In genomic region chr12:3215410-3215975, GRCh38 we compare ENCODE assay signal across 1 cellular context.
TF ChIP-seq lines count a peak whose summit lies in the region.

No MANE protein-coding gene starts in this region.

TF ChIP-seq in IMR-90, 13 proteins besides CTCF, POLR2A, EP300 and RAD21 (continued from another document):
- no peak for TF ChIP-seq ELK1 (IDR thresholded peaks at IDR 0.05; ENCODE audit: borderline replicate concordance, low read depth, low read length)
- no peak for TF ChIP-seq MXI1 (IDR thresholded peaks at IDR 0.05; ENCODE audit: borderline replicate concordance, low read depth, low read length)
- no peak for TF ChIP-seq BHLHE40 (IDR thresholded peaks at IDR 0.05; ENCODE audit: low read depth, low read length)
- TF ChIP-seq MAFK (IDR thresholded peaks at IDR 0.05; ENCODE audit: low read depth, low read length): no peak
- TF ChIP-seq MAZ (IDR thresholded peaks at IDR 0.05; ENCODE audit: borderline replicate concordance, low read depth, low read length): no peak
- no peak for TF ChIP-seq CHD1 (IDR thresholded peaks at IDR 0.05; ENCODE audit: low read depth, low read length)
- no peak for TF ChIP-seq RCOR1 (IDR thresholded peaks at IDR 0.05; ENCODE audit: insufficient replicate concordance, low read length)
- TF ChIP-seq RFX5 (IDR thresholded peaks at IDR 0.05; ENCODE audit: low read depth, low read length): no peak
- TF ChIP-seq NFE2L2 (IDR thresholded peaks at IDR 0.05; ENCODE audit: low read depth, low read length): no peak
- TF ChIP-seq FOS (IDR thresholded peaks at IDR 0.05; ENCODE audit: low read depth, low read length): no peak
- TF ChIP-seq SMC3 (IDR thresholded peaks at IDR 0.05; ENCODE audit: low read depth, low read length): no peak
TF ChIP-seq in IMR-90: peak in this region for 0.
